Comparison of ENCODE assay signal across 20 cellular contexts in the genomic region with DNA sequence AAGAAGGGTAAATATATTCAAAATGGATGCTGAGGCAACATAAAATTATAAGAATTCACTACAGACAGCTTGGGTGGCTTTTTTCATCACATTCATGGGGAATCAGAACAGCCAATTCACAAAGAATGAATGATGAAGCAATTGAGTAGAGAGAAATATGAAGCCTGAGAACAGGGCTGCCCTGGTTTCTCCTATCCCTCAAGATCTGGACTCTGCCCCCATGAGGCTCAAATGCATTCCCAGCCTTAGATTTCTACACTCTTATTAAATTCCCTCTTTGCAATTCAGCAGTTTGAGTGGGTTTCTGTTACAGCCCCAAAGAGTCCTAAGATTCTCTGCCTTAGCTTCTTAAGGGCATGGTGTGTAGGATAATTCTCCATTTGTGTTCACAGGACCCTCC.
DNase-seq lines count a peak whose midpoint lies in the region; ATAC-seq, FAIRE-seq and TF ChIP-seq lines count a peak whose summit lies in the region.
"Had no signal": no experiment of that assay in that cellular context is flagged by ENCODE, and none has a peak within 500 bp of the region (broad histone marks: within the 10 kb centered on the region; RNA-seq: fewer than 3 reads in every experiment).

No MANE protein-coding gene starts in this region.

- H2BK12ac ChIP-seq in H1 (ENCODE audit: low read depth, low read length): no peak overlapping the region

- H3K27ac Mint-ChIP-seq in HFFc6: no peak overlapping the region
- H3K27ac Mint-ChIP-seq: stimulated activated memory B cell treated with anti-CD40 and anti-IgM and Interleukin-4, amounts not matched to agents 10 μg/mL and 1 μg/mL and 100 μg/mL, for 72 hours had no signal

- no peak overlapping the region; the same call in 1 of the 2 replicates for H2AFZ ChIP-seq in H1 (ENCODE audit: low read length)

- ATAC-seq in GM21717 (IDR thresholded peaks at IDR 0.05; ENCODE audit: unreplicated experiment) (no peak), GM21367 (IDR thresholded peaks at IDR 0.05; ENCODE audit: unreplicated experiment) (no peak)
- ATAC-seq: esophagus mucosa; stimulated activated memory B cell treated with anti-CD40 and anti-IgM and Interleukin-4, amounts not matched to agents 10 μg/mL and 1 μg/mL and 100 μg/mL, for 72 hours had no signal

- TF ChIP-seq RAD21 in H1 (IDR thresholded peaks at IDR 0.05 in 1 of 2, conservative IDR thresholded peaks at IDR 0.05 in 1 of 2; ENCODE audit: low read depth in 2 of 2, low read length in 2 of 2): no peak

- intact Hi-C loops in vagina (cut with DNase I): no loop called here

- peak overlapping the region; percentile 37 for H2BK120ac ChIP-seq in H1 (replicated peaks; ENCODE audit: low read depth, low read length)
- peak overlapping the region; percentile 56 for H2BK120ac ChIP-seq in mesendoderm (ENCODE audit: low read depth, low read length)

- no peaks in the 10 kb centered on the region for H3K9me3 Mint-ChIP-seq in HFFc6

- peak; percentile 4 for DNase-seq in HFFc6
- no peak for DNase-seq in H1 (ENCODE audit: low read depth in 1 of 2, low spot score in 2 of 2)
- DNase-seq in mesendoderm: no peak
- no peak for DNase-seq in vagina (ENCODE audit: extremely low spot score in 2 of 2)
- no peak for DNase-seq in activated CD4-positive, alpha-beta T cell treated with anti-CD3 and anti-CD28 coated beads for 4 hours
- DNase-seq: activated effector memory CD4-positive, alpha-beta T cell treated with Interleukin-2 at 50 U/mL for 16 hours; aorta; DMS53; dorsolateral prefrontal cortex; hippocampal formation; Karpas-422; NCI-H1436; NCI-H2227 treated with DMSO at 0.1 percent for 48 hours; T-helper 1 cell; WERI-Rb-1 had no signal

- H4K5ac ChIP-seq in H1 (ENCODE audit: insufficient read length, low read depth, low read length) (no peak overlapping the region), mesendoderm (ENCODE audit: low read length) (no peak overlapping the region)

- H2BK15ac ChIP-seq in H1 (ENCODE audit: low read length) (no peak overlapping the region), mesendoderm (replicated peaks; ENCODE audit: low read depth) (no peak overlapping the region)

- no peaks in the 10 kb centered on the region for H4K20me1 ChIP-seq in H1 (replicated peaks in 1 of 2; ENCODE audit: control insufficient read depth in 1 of 2, insufficient read depth in 2 of 2, low read length in 2 of 2)

- TF ChIP-seq POLR2A in H1 (IDR thresholded peaks at IDR 0.05; ENCODE audit: control extremely low read depth in 1 of 2, low read depth in 2 of 2, low read length in 2 of 2) (no peak), vagina (IDR thresholded peaks at IDR 0.05) (no peak)

- H4K91ac ChIP-seq in H1 (replicated peaks; ENCODE audit: insufficient read length, low read length): no peak overlapping the region

- no peaks in the 10 kb centered on the region for H3K36me3 ChIP-seq in H1 (ENCODE audit: control insufficient read depth in 2 of 4, insufficient read depth in 4 of 4, low read length in 3 of 4)
- no peaks in the 10 kb centered on the region for H3K36me3 ChIP-seq in mesendoderm (ENCODE audit: control insufficient read depth, insufficient read depth, low read length)
- no peaks in the 10 kb centered on the region for H3K36me3 ChIP-seq in vagina
- H3K36me3 ChIP-seq: tibial nerve, WERI-Rb-1 had no signal

- H3K18ac ChIP-seq in H1 (ENCODE audit: extremely low read depth, low read length) (no peak overlapping the region), mesendoderm (ENCODE audit: low read length) (no peak overlapping the region)

- H3K4me1 Mint-ChIP-seq in HFFc6 (ENCODE audit: low read depth): peaks cover 5% of the 10 kb centered on the region
- H3K4me1 Mint-ChIP-seq: stimulated activated memory B cell treated with anti-CD40 and anti-IgM and Interleukin-4, amounts not matched to agents 10 μg/mL and 1 μg/mL and 100 μg/mL, for 72 hours had no signal

- no peaks in the 10 kb centered on the region; a peak in 1 of 7 replicates for H3K4me1 ChIP-seq in H1 (replicated peaks in 1 of 4; ENCODE audit: control insufficient read depth in 3 of 4, insufficient read depth in 4 of 4, low read length in 3 of 4)
- H3K4me1 ChIP-seq in mesendoderm (ENCODE audit: control insufficient read depth, low read depth, low read length): peaks cover 2% of the 10 kb centered on the region
- H3K4me1 ChIP-seq in vagina: peaks cover 4% of the 10 kb centered on the region

- CTCF ChIA-PET in H1 (lab: Charles Lee; ENCODE audit: partially characterized antibody): interaction anchor here (0.6 to 1.1 kb wide), 3 partner anchors 27 to 143 kb away, joined by 3 to 4 read pairs (median 3); no protein-coding TSS in a partner anchor

- H2AK5ac ChIP-seq in H1 (ENCODE audit: low read depth, low read length): no peak overlapping the region
- H2AK5ac ChIP-seq in mesendoderm (ENCODE audit: low read length): no peak overlapping the region

- TF ChIP-seq CTCF in HFFc6 (IDR thresholded peaks at IDR 0.05) (no peak; the same call in 1 of the 2 replicates), H1 (IDR thresholded peaks at IDR 0.05; ENCODE audit: control extremely low read depth in 1 of 3, insufficient read depth in 1 of 3, low read depth in 1 of 3, low read length in 3 of 3) (no peak), vagina (IDR thresholded peaks at IDR 0.05) (no peak)

- FAIRE-seq in H1 (lab: Jason Lieb, UNC): no peak

- H3K79me1 ChIP-seq in H1 (ENCODE audit: low read depth, low read length): no peaks in the 10 kb centered on the region
- H3K79me1 ChIP-seq in mesendoderm (ENCODE audit: low read length): no peaks in the 10 kb centered on the region

- no peaks in the 10 kb centered on the region; the same call in none of the 2 replicates for H3K27me3 Mint-ChIP-seq in HFFc6 (ENCODE audit: insufficient read depth)
- H3K27me3 Mint-ChIP-seq: stimulated activated memory B cell treated with anti-CD40 and anti-IgM and Interleukin-4, amounts not matched to agents 10 μg/mL and 1 μg/mL and 100 μg/mL, for 72 hours had no signal

- H3K27me3 ChIP-seq in H1 (replicated peaks in 1 of 4; ENCODE audit: control insufficient read depth in 3 of 4, extremely low read depth in 1 of 4, insufficient read depth in 3 of 4, low read length in 3 of 4): no peaks in the 10 kb centered on the region
- no peaks in the 10 kb centered on the region for H3K27me3 ChIP-seq in mesendoderm (ENCODE audit: insufficient read depth, low read length, poor library complexity)
- H3K27me3 ChIP-seq in vagina: no peaks in the 10 kb centered on the region
- H3K27me3 ChIP-seq: dorsolateral prefrontal cortex, tibial nerve had no signal

- no peaks in the 10 kb centered on the region for H3K23me2 ChIP-seq in H1 (ENCODE audit: low read depth, low read length)

- no peak overlapping the region for H3K27ac ChIP-seq in H1 (ENCODE audit: low read depth, low read length)
- no peak overlapping the region for H3K27ac ChIP-seq in mesendoderm (ENCODE audit: low read depth, low read length)
- peak overlapping the region; percentile 36 for H3K27ac ChIP-seq in vagina
- H3K27ac ChIP-seq: tibial nerve, WERI-Rb-1 had no signal

- H4K8ac ChIP-seq in H1 (ENCODE audit: extremely low read depth, insufficient read depth, low read length) (no peak overlapping the region), mesendoderm (ENCODE audit: low read depth, low read length) (no peak overlapping the region)

- H3K23ac ChIP-seq in H1 (ENCODE audit: insufficient read length) (no peak overlapping the region), mesendoderm (ENCODE audit: low read length) (no peak overlapping the region)

- no peak overlapping the region for H3K4me3 Mint-ChIP-seq in HFFc6
- H3K4me3 Mint-ChIP-seq: stimulated activated memory B cell treated with anti-CD40 and anti-IgM and Interleukin-4, amounts not matched to agents 10 μg/mL and 1 μg/mL and 100 μg/mL, for 72 hours had no signal

- POLR2A ChIA-PET in H1 (lab: Charles Lee; ENCODE audit: partially characterized antibody): interaction anchor here (1.0 kb wide), 1 partner anchor 8 kb away, joined by 3 read pairs; no protein-coding TSS in a partner anchor

- H3K4me3 ChIP-seq in H1 (ENCODE audit: extremely low read depth in 1 of 4, insufficient read depth in 2 of 4, low read depth in 3 of 4, low read length in 4 of 4) (no peak overlapping the region), mesendoderm (ENCODE audit: low read length) (no peak overlapping the region), vagina (no peak overlapping the region)
- H3K4me3 ChIP-seq: dorsolateral prefrontal cortex, tibial nerve had no signal

- no peaks in the 10 kb centered on the region for H3K79me2 ChIP-seq in H1 (ENCODE audit: control insufficient read depth in 1 of 2, insufficient read depth in 2 of 2, low read length in 2 of 2)
- no peaks in the 10 kb centered on the region for H3K79me2 ChIP-seq in mesendoderm (ENCODE audit: control insufficient read depth, insufficient read depth, low read length)

- no peak overlapping the region for H3K56ac ChIP-seq in H1 (replicated peaks; ENCODE audit: insufficient read length, low read depth, low read length)
- no peak overlapping the region for H3K56ac ChIP-seq in mesendoderm (ENCODE audit: low read length)

- H3K9ac ChIP-seq in H1 (replicated peaks in 1 of 4; ENCODE audit: extremely low read depth in 1 of 4, low read depth in 3 of 4, low read length in 3 of 4) (no peak overlapping the region), mesendoderm (ENCODE audit: low read length) (no peak overlapping the region)

- no peaks in the 10 kb centered on the region for H3K36me3 Mint-ChIP-seq in HFFc6 (ENCODE audit: low read depth)
- H3K36me3 Mint-ChIP-seq: stimulated activated memory B cell treated with anti-CD40 and anti-IgM and Interleukin-4, amounts not matched to agents 10 μg/mL and 1 μg/mL and 100 μg/mL, for 72 hours had no signal

- H2BK20ac ChIP-seq in H1 (ENCODE audit: low read length): no peak overlapping the region; the same call in 1 of the 2 replicates

- TF ChIP-seq EP300 in H1 (IDR thresholded peaks at IDR 0.05; ENCODE audit: borderline replicate concordance in 1 of 2, low read depth in 2 of 2, low read length in 2 of 2): no peak

- H3K4me2 ChIP-seq in H1 (ENCODE audit: insufficient read depth in 1 of 2, low read depth in 2 of 2, low read length in 2 of 2) (no peak overlapping the region), mesendoderm (ENCODE audit: low read length) (no peak overlapping the region)

- H3K4ac ChIP-seq in H1 (replicated peaks; ENCODE audit: insufficient read length, low read depth, low read length) (no peak overlapping the region), mesendoderm (ENCODE audit: low read depth, low read length) (no peak overlapping the region)

- H3K14ac ChIP-seq in H1 (ENCODE audit: insufficient read length): no peak overlapping the region

- peaks cover 0 to 3% of the 10 kb centered on the region in 2 experiments; a peak in 1 of 4 replicates for H3K9me3 ChIP-seq in H1 (ENCODE audit: insufficient read depth in 2 of 2, low read depth in 1 of 2, low read length in 1 of 2)
- no peaks in the 10 kb centered on the region for H3K9me3 ChIP-seq in vagina
- H3K9me3 ChIP-seq: tibial nerve had no signal

- H2BK5ac ChIP-seq in H1 (ENCODE audit: low read depth, low read length) (peak overlapping the region; percentile 3; the same call in 1 of the 2 replicates), mesendoderm (ENCODE audit: low read length) (no peak overlapping the region)

TF ChIP-seq in H1, 55 proteins besides CTCF, POLR2A, EP300 and RAD21 (continues in another document):
- TF ChIP-seq RBBP5 (IDR thresholded peaks at IDR 0.05; ENCODE audit: borderline replicate concordance, low read depth, low read length) (no peak), KDM5A (IDR thresholded peaks at IDR 0.05; ENCODE audit: low read length) (no peak), ZNF274 (IDR thresholded peaks at IDR 0.05; ENCODE audit: borderline replicate concordance, extremely low read depth, low read length) (no peak)
